8 cellular contexts compared by ENCODE assay signal in genomic region chr7:150048244-150049011, GRCh38.
DNase-seq lines count a peak whose midpoint lies in the region; ATAC-seq, FAIRE-seq and TF ChIP-seq lines count a peak whose summit lies in the region.
"Not testable (repeated sequence)": the region's sequence is repeated elsewhere in the genome, so short reads cannot be mapped to it uniquely, and the experiment has no call there.

No MANE protein-coding gene starts in this region.

- H3K4me2 ChIP-seq in K562 (ENCODE audit: insufficient read depth, low read length): not testable (repeated sequence)
- peak overlapping the region; percentile 53 for H3K4me2 ChIP-seq in parathyroid adenoma (ENCODE audit: low read length)

- H3K9me3 ChIP-seq in Caco-2; WERI-Rb-1 (ENCODE audit: severe bottlenecking); K562 (replicated peaks; ENCODE audit: control insufficient read depth, insufficient read depth, low read depth, low read length); lower lobe of right lung; parathyroid adenoma (ENCODE audit: control insufficient read depth, low read length); testis: not testable (repeated sequence)

- 37% methylated on average over 25 of the region's 79 CpGs for WGBS in K562 (ENCODE audit: insufficient coverage, low coverage, missing lambda C conversion rate)
- 0 to 2% methylated on average over 1 to 24 of the region's 79 CpGs for WGBS in testis, 2 donors

- H3K4me3 ChIP-seq in Caco-2 (ENCODE audit: low read depth, low read length): peak overlapping the region; percentile 35
- H3K4me3 ChIP-seq in WERI-Rb-1 (ENCODE audit: low read depth, low read length): peak overlapping the region; percentile 68
- not testable (repeated sequence) for H3K4me3 ChIP-seq in K562
- peak overlapping the region; percentile 55 for H3K4me3 ChIP-seq in lower lobe of right lung
- H3K4me3 ChIP-seq in parathyroid adenoma (ENCODE audit: low read depth, low read length): peak overlapping the region; percentile 14
- peak overlapping the region; percentile 15 to 60 for H3K4me3 ChIP-seq in testis

- H4K20me1 ChIP-seq in K562 (replicated peaks; ENCODE audit: control insufficient read depth, insufficient read depth, low read length): not testable (repeated sequence)

- not testable (repeated sequence) for H3K36me3 Mint-ChIP-seq in Caco-2 (ENCODE audit: insufficient read depth, unreplicated experiment)

- not testable (repeated sequence) for BruUV-seq in Caco-2 (replicated peaks; lab: Mats Ljungman, UMichigan); K562 (replicated peaks; lab: Mats Ljungman, UMichigan)

- intact Hi-C loops in Caco-2 (cut with micrococcal nuclease; ENCODE audit: unreplicated experiment) (loop anchor here (5.0 kb wide), 1 partner anchor 166 kb away; no protein-coding TSS in a partner anchor), K562 (cut with micrococcal nuclease) (loop anchor here (5.0 kb wide), 1 partner anchor 166 kb away; no protein-coding TSS in a partner anchor)
- intact Hi-C loops in Right ventricle myocardium superior (cut with DNase I); lower lobe of right lung (cut with DNase I); testis (cut with DNase I; ENCODE audit: low total_unique reads): not testable (repeated sequence)

- H3K4me1 ChIP-seq in Caco-2; K562 (replicated peaks in 1 of 2; ENCODE audit: control insufficient read depth in 2 of 2, insufficient read depth in 2 of 2, low read length in 2 of 2); lower lobe of right lung; parathyroid adenoma; testis: not testable (repeated sequence)

- H2AFZ ChIP-seq in K562 (ENCODE audit: low read depth, low read length): not testable (repeated sequence)
- H2AFZ ChIP-seq in parathyroid adenoma: peak overlapping the region; percentile 61

- peaks cover 10% of the 10 kb centered on the region for H3K27me3 Mint-ChIP-seq in Caco-2 (ENCODE audit: insufficient read depth, unreplicated experiment)

- H3K27me3 ChIP-seq in Caco-2 (replicated peaks; ENCODE audit: control insufficient read depth, insufficient read depth, low read length); WERI-Rb-1 (ENCODE audit: insufficient read depth, low read depth, severe bottlenecking); lower lobe of right lung (ENCODE audit: low read depth); parathyroid adenoma (ENCODE audit: control insufficient read depth, insufficient read depth, low read length); testis: not testable (repeated sequence)
- H3K27me3 ChIP-seq in K562 (ENCODE audit: control insufficient read depth in 2 of 2, insufficient read depth in 2 of 2, low read length in 2 of 2): peaks cover 5 to 11% of the 10 kb centered on the region in 2 experiments; a peak in 3 of 5 replicates

- in situ Hi-C loops in K562 (cut with MboI): loop anchor here (25.0 kb wide), 1 partner anchor 186 kb away; the partner anchor contains the start of gene ATP6V0E2

- peak; percentile 33 for ATAC-seq in K562
- peak; percentile 71 for ATAC-seq in Right ventricle myocardium superior (ENCODE audit: poor library complexity)
- peak; percentile 57 to 59 for ATAC-seq in lower lobe of right lung

- CTCF ChIA-PET in Caco-2 (lab: Charles Lee); K562 (lab: Yijun Ruan, JAX; ENCODE audit: low intra/inter-chr PET ratio): not testable (repeated sequence)

- DNase-seq in Caco-2: peak in 1 of 2 experiments; percentile 21
- DNase-seq in NCI-H1092 treated with DMSO at 0.1 percent for 48 hours (lab: John Stamatoyannopoulos, UW): peak; percentile 34
- DNase-seq in WERI-Rb-1: peak; percentile 38
- DNase-seq in K562 (ENCODE audit: extremely low read depth in 1 of 4, low spot score in 3 of 4); Right ventricle myocardium superior; lower lobe of right lung; testis: not testable (repeated sequence)

- TF ChIP-seq POLR2A in K562 (conservative IDR thresholded peaks at IDR 0.05); testis (IDR thresholded peaks at IDR 0.05): not testable (repeated sequence)

- H3K27ac ChIP-seq in WERI-Rb-1 (peak overlapping the region; percentile 75), parathyroid adenoma (peak overlapping the region; percentile 15)
- not testable (repeated sequence) for H3K27ac ChIP-seq in K562 (ENCODE audit: extremely low read depth, low read depth, low read length); lower lobe of right lung; testis

- not testable (repeated sequence) for H3K27ac Mint-ChIP-seq in Caco-2 (ENCODE audit: unreplicated experiment)

- H3K4me1 Mint-ChIP-seq in Caco-2 (ENCODE audit: low read depth, unreplicated experiment): not testable (repeated sequence)

- POLR2A ChIA-PET in Caco-2 (lab: Charles Lee); K562 (lab: Yijun Ruan, JAX): not testable (repeated sequence)

- not testable (repeated sequence) for H3K79me2 ChIP-seq in K562 (ENCODE audit: control insufficient read depth, insufficient read depth, low read length); parathyroid adenoma

- H3K36me3 ChIP-seq in Caco-2 (ENCODE audit: control insufficient read depth, insufficient read depth, low read length); WERI-Rb-1; K562 (ENCODE audit: control insufficient read depth, insufficient read depth, low read length); lower lobe of right lung; parathyroid adenoma (ENCODE audit: control insufficient read depth, insufficient read depth, low read length); testis (ENCODE audit: low read depth, missing control alignments): not testable (repeated sequence)

- H3K4me3 Mint-ChIP-seq in Caco-2 (ENCODE audit: unreplicated experiment): peak overlapping the region; percentile 71

- not testable (repeated sequence) for TF ChIP-seq CTCF in Caco-2 (IDR thresholded peaks at IDR 0.05; ENCODE audit: insufficient read depth in 1 of 2, low read depth in 1 of 2, low read length in 1 of 2, severe bottlenecking in 1 of 2, unreplicated experiment in 1 of 2); WERI-Rb-1 (IDR thresholded peaks at IDR 0.05; ENCODE audit: low read depth, low read length); K562 (IDR thresholded peaks at IDR 0.05 in 2 of 3, conservative IDR thresholded peaks at IDR 0.05 in 1 of 3; ENCODE audit: insufficient read depth in 2 of 3, low read depth in 1 of 3, low read length in 3 of 3); lower lobe of right lung (IDR thresholded peaks at IDR 0.05); parathyroid adenoma (IDR thresholded peaks at IDR 0.05); testis (IDR thresholded peaks at IDR 0.05)

- not testable (repeated sequence) for H3K9me1 ChIP-seq in K562 (ENCODE audit: control insufficient read depth, insufficient read depth, low read length)

- not testable (repeated sequence) for TF ChIP-seq RAD21 in K562 (CRISPR knock-in tag; conservative IDR thresholded peaks at IDR 0.05 in 1 of 2, IDR thresholded peaks at IDR 0.05 in 1 of 2)

- not testable (repeated sequence) for H3K9ac ChIP-seq in K562 (ENCODE audit: insufficient read depth in 1 of 2, low read depth in 2 of 2, low read length in 2 of 2); parathyroid adenoma

- not testable (repeated sequence) for TF ChIP-seq EP300 in K562 (IDR thresholded peaks at IDR 0.05; ENCODE audit: low read length)

- H3K9me3 Mint-ChIP-seq in Caco-2 (ENCODE audit: unreplicated experiment): not testable (repeated sequence)

- not testable (repeated sequence) for FAIRE-seq in K562 (lab: Jason Lieb, UNC)
